ENCODE assay signal across 1 cellular context in the genomic region with DNA sequence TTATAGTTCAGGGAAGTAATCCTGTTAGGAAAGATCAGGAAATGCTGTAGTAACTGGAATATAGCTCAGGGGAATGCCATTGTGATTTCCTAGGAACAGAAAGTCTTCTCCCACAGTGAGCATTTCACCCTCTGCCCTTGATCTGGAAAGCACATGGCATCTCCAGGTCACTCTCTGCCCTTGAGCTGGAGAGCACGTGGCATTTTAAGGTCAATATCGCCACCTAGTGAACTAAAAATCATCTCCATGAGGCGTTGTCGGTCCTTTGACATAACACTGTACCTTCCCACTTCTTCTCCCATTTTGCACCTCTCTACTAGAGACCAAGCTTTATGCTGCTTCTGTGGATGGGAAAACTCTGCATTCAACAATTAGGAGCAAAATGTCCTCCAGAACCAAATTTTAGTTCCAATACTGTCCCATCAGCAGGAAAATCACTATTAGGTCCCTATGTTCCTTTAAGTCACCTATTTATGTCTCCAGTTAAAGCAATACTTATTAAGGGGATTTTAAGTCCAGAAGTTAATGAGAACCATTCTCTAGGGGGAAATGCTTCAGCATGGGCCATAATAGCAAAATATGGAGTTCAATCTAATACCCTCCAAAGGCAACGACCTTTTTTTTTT.
TF ChIP-seq lines count a peak whose summit lies in the region.

No MANE protein-coding gene starts in this region.

TF ChIP-seq in K562, 482 proteins besides CTCF, POLR2A, EP300 and RAD21 (continued from another document and continues in another):
- no peak for TF ChIP-seq RERE (CRISPR knock-in tag; IDR thresholded peaks at IDR 0.05; ENCODE audit: borderline replicate concordance)
- no peak for TF ChIP-seq CHCHD3 (CRISPR knock-in tag; IDR thresholded peaks at IDR 0.05)
- TF ChIP-seq STAG1 (CRISPR knock-in tag; IDR thresholded peaks at IDR 0.05; ENCODE audit: borderline replicate concordance), result peak; percentile 58; the same call in 1 of the 2 replicates
- no peak for TF ChIP-seq NFXL1 (CRISPR knock-in tag; IDR thresholded peaks at IDR 0.05)
- TF ChIP-seq GABPB2 (CRISPR knock-in tag; conservative IDR thresholded peaks at IDR 0.05), result no peak
- TF ChIP-seq TGIF2 (CRISPR knock-in tag; IDR thresholded peaks at IDR 0.05), result no peak
- TF ChIP-seq ZNF76 (CRISPR knock-in tag; IDR thresholded peaks at IDR 0.05; ENCODE audit: borderline replicate concordance), result no peak
- no peak for TF ChIP-seq SAFB2 (IDR thresholded peaks at IDR 0.05; ENCODE audit: borderline replicate concordance, low read depth, low read length, severe bottlenecking)
- TF ChIP-seq, protein P1, sequence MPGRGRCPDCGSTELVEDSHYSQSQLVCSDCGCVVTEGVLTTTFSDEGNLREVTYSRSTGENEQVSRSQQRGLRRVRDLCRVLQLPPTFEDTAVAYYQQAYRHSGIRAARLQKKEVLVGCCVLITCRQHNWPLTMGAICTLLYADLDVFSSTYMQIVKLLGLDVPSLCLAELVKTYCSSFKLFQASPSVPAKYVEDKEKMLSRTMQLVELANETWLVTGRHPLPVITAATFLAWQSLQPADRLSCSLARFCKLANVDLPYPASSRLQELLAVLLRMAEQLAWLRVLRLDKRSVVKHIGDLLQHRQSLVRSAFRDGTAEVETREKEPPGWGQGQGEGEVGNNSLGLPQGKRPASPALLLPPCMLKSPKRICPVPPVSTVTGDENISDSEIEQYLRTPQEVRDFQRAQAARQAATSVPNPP (IDR thresholded peaks at IDR 0.05; ENCODE audit: borderline replicate concordance, insufficient read depth, insufficient read length), result no peak
- peak; percentile 71 for TF ChIP-seq NR2C1 (IDR thresholded peaks at IDR 0.05)
- peak; percentile 72; the same call in 1 of the 2 replicates for TF ChIP-seq NR2C1 (tag; IDR thresholded peaks at IDR 0.05)
- 0 out of 2 replicates have a peak, but pooled peaks have one; percentile 15 for TF ChIP-seq ZHX1 (conservative IDR thresholded peaks at IDR 0.05; ENCODE audit: low read length)
- no peak for TF ChIP-seq ZNF165 (CRISPR knock-in tag; IDR thresholded peaks at IDR 0.05; ENCODE audit: borderline replicate concordance)
- TF ChIP-seq ZMIZ1 (IDR thresholded peaks at IDR 0.05; ENCODE audit: low read depth in 2 of 2, low read length in 2 of 2), result no peak
- TF ChIP-seq, protein P2, sequence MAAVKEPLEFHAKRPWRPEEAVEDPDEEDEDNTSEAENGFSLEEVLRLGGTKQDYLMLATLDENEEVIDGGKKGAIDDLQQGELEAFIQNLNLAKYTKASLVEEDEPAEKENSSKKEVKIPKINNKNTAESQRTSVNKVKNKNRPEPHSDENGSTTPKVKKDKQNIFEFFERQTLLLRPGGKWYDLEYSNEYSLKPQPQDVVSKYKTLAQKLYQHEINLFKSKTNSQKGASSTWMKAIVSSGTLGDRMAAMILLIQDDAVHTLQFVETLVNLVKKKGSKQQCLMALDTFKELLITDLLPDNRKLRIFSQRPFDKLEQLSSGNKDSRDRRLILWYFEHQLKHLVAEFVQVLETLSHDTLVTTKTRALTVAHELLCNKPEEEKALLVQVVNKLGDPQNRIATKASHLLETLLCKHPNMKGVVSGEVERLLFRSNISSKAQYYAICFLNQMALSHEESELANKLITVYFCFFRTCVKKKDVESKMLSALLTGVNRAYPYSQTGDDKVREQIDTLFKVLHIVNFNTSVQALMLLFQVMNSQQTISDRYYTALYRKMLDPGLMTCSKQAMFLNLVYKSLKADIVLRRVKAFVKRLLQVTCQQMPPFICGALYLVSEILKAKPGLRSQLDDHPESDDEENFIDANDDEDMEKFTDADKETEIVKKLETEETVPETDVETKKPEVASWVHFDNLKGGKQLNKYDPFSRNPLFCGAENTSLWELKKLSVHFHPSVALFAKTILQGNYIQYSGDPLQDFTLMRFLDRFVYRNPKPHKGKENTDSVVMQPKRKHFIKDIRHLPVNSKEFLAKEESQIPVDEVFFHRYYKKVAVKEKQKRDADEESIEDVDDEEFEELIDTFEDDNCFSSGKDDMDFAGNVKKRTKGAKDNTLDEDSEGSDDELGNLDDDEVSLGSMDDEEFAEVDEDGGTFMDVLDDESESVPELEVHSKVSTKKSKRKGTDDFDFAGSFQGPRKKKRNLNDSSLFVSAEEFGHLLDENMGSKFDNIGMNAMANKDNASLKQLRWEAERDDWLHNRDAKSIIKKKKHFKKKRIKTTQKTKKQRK (IDR thresholded peaks at IDR 0.05; ENCODE audit: borderline replicate concordance, low read depth, low read length), result no peak
- TF ChIP-seq ZNF175 (CRISPR knock-in tag; IDR thresholded peaks at IDR 0.05; ENCODE audit: low read depth), result no peak
- no peak for TF ChIP-seq NCOR1 (IDR thresholded peaks at IDR 0.05)
- TF ChIP-seq C11orf30 (IDR thresholded peaks at IDR 0.05; ENCODE audit: low read depth), result peak; percentile 37; the same call in 1 of the 2 replicates
- no peak for TF ChIP-seq RREB1 (CRISPR knock-in tag; IDR thresholded peaks at IDR 0.05)
- TF ChIP-seq THRA (IDR thresholded peaks at IDR 0.05), result no peak
- no peak for TF ChIP-seq HNRNPLL (IDR thresholded peaks at IDR 0.05; ENCODE audit: low read depth, low read length, poor library complexity, severe bottlenecking)
- peak; percentile 75 for TF ChIP-seq CREM (IDR thresholded peaks at IDR 0.05; ENCODE audit: low read depth)
- peak; percentile 69 for TF ChIP-seq CC2D1A (IDR thresholded peaks at IDR 0.05)
- no peak for TF ChIP-seq MED1 (CRISPR knock-in tag; IDR thresholded peaks at IDR 0.05; ENCODE audit: borderline replicate concordance)
- TF ChIP-seq FOXJ2 (tag; IDR thresholded peaks at IDR 0.05), result no peak
- TF ChIP-seq YY1 (IDR thresholded peaks at IDR 0.05; ENCODE audit: borderline replicate concordance in 1 of 3, control insufficient read depth in 1 of 3, extremely low read depth in 1 of 3, insufficient read depth in 3 of 3, insufficient read length in 1 of 3, insufficient replicate concordance in 2 of 3, low read depth in 1 of 3, low read length in 2 of 3), result peak in 1 of 3 experiments; percentile 35
